25 cellular contexts compared by ENCODE assay signal in the genomic region with DNA sequence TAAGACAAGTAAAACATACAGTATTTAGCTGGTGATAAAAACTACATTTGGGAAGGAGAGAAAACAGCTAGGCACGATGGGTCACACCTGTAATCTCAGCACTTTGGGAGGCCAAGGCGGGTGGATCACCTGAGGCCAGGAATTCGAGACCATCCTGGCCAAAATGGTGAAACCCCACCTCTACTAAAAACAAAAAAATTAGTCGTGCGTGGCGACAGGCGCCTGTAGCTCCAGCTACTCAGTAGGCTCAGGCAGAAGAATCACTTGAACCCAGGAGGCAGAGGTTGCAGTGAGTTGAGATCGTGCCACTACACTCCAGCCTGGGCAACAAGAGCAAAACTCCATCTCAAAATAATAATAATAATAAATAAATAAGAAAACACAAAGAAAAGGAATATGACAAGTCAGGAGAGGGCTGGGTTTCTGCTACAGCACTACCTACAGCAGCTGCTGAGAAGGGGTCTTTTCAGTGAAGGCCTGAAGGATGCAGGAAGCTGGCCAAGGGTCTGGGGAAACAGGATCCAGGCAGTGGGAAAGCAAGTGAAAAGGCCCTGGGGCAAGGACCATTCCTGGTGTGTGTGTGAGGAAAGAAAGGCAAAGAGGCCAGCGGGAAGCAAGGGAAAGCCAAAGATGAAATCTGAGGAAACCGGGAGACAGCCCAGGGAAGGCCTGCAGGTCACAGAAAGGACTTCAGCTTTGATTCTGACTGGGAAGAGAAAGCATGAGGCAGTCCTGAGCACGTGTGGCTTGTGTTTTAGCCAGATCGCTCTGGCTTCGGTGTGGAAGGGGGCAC. TPM values are rescaled to one million over a fixed set of nuclear protein-coding genes. Genes with fewer than 3 reads are reported as not detected.
A peak's percentile ranks its signal among the peaks of the same experiment; 100 is the strongest.
DNase-seq lines count a peak whose midpoint lies in the region; ATAC-seq and TF ChIP-seq lines count a peak whose summit lies in the region.
"Had no signal": no experiment of that assay in that cellular context is flagged by ENCODE, and none has a peak within 500 bp of the region (broad histone marks: within the 10 kb centered on the region; RNA-seq: fewer than 3 reads in every experiment).

No MANE protein-coding gene starts in this region.

- H3K9ac ChIP-seq in OCI-LY1 (ENCODE audit: low read length) = peak overlapping the region; percentile 46; the same call in 1 of the 2 replicates

- H3K4me1 Mint-ChIP-seq in activated naive CD4-positive, alpha-beta T cell treated with anti-CD3 and anti-CD28 coated beads, Interleukin-2, amount 10 ng/mL, durations not matched to agents 7 days and 5 days = peaks cover 10% of the 10 kb centered on the region
- H3K4me1 Mint-ChIP-seq in stimulated activated effector memory CD8-positive, alpha-beta T cell treated with anti-CD3 and anti-CD28 coated beads, Interleukin-12 subunit alpha, Interleukin-12 subunit beta, amount 100 ng/mL, for 72 hours = peaks cover 55% of the 10 kb centered on the region

- peak overlapping the region; percentile 53 for H3K27ac ChIP-seq in OCI-LY1 (ENCODE audit: low read depth, low read length, poor library complexity, severe bottlenecking)
- H3K27ac ChIP-seq in substantia nigra (ENCODE audit: low read depth, low read length, poor library complexity, severe bottlenecking) = no peak overlapping the region
- H3K27ac ChIP-seq: A549, C4-2B, HL-60, pancreas had no signal

- H3K27me3 Mint-ChIP-seq in activated naive CD4-positive, alpha-beta T cell treated with anti-CD3 and anti-CD28 coated beads, Interleukin-2, amount 10 ng/mL, durations not matched to agents 7 days and 5 days = no peaks in the 10 kb centered on the region
- H3K27me3 Mint-ChIP-seq: activated B cell treated with CpG ODN at 0.5 μM for 24 hours; IgD-negative memory B cell; stimulated activated naive CD8-positive, alpha-beta T cell treated with anti-CD3 and anti-CD28 coated beads, Interleukin-15, amount 100 ng/mL, for 72 hours had no signal

- H3K9me2 ChIP-seq in OCI-LY1 (ENCODE audit: low read depth, low read length) = no peaks in the 10 kb centered on the region

- TF ChIP-seq CTCF in OCI-LY1 (IDR thresholded peaks at IDR 0.05; ENCODE audit: low read length) = no peak

- no peak overlapping the region for H2AFZ ChIP-seq in OCI-LY1 (ENCODE audit: low read length)

- DNase-seq in activated naive CD4-positive, alpha-beta T cell treated with anti-CD3 and anti-CD28 coated beads, Interleukin-2, amount 10 ng/mL, durations not matched to agents 7 days and 5 days = no peak
- DNase-seq in activated naive CD4-positive, alpha-beta T cell treated with anti-CD3 and anti-CD28 coated beads, Interleukin-2, amount 50 U/mL, for 16 hours = no peak
- DNase-seq in left ventricle myocardium superior = no peak
- DNase-seq in stimulated activated effector memory CD8-positive, alpha-beta T cell treated with anti-CD3 and anti-CD28 coated beads, Interleukin-12 subunit alpha, Interleukin-12 subunit beta, amount 100 ng/mL, for 72 hours (ENCODE audit: low spot score in 2 of 2) = no peak
- no peak for DNase-seq in NCI-H1930 (lab: John Stamatoyannopoulos, UW)
- no peak for DNase-seq in activated CD4-positive, CD25-positive, alpha-beta regulatory T cell (lab: John Stamatoyannopoulos, UW)
- no peak for DNase-seq in substantia nigra (lab: John Stamatoyannopoulos, UW)
- DNase-seq: activated B cell treated with CpG ODN at 0.5 μM for 24 hours; activated T-cell treated with anti-CD3 and anti-CD28 coated beads, Interleukin-2, amount 50 U/mL, for 72 hours; DMS53; effector CD4-positive, alpha-beta T cell; HCEC 1CT; NCI-H1694 treated with DMSO at 0.1 percent for 48 hours; NCI-H345; pancreas; stimulated activated CD4-positive, alpha-beta T cell treated with anti-CD3 and anti-CD28 coated beads, Interleukin-1b, Interleukin-23, amount 100 ng/mL, for 48 hours; stimulated activated naive CD8-positive, alpha-beta T cell treated with anti-CD3 and anti-CD28 coated beads, Interleukin-15, amount 100 ng/mL, for 72 hours had no signal

- no peaks in the 10 kb centered on the region for H3K9me3 Mint-ChIP-seq in activated naive CD4-positive, alpha-beta T cell treated with anti-CD3 and anti-CD28 coated beads, Interleukin-2, amount 10 ng/mL, durations not matched to agents 7 days and 5 days
- H3K9me3 Mint-ChIP-seq in stimulated activated effector memory CD8-positive, alpha-beta T cell treated with anti-CD3 and anti-CD28 coated beads, Interleukin-12 subunit alpha, Interleukin-12 subunit beta, amount 100 ng/mL, for 72 hours = no peaks in the 10 kb centered on the region
- H3K9me3 Mint-ChIP-seq: activated B cell treated with CpG ODN at 0.5 μM for 24 hours; activated T-cell treated with anti-CD3 and anti-CD28 coated beads, Interleukin-2, amount 50 U/mL, for 72 hours; IgD-negative memory B cell; stimulated activated naive CD8-positive, alpha-beta T cell treated with anti-CD3 and anti-CD28 coated beads, Interleukin-15, amount 100 ng/mL, for 72 hours; T-helper 2 cell treated with Interferon-gamma antibody and Interleukin-4, amounts not matched to agents 5 μg/mL and 100 μg/mL, for 36 hours had no signal

- CTCF ChIA-PET in activated naive CD4-positive, alpha-beta T cell treated with anti-CD3 and anti-CD28 coated beads, Interleukin-2, amount 10 ng/mL, durations not matched to agents 7 days and 5 days (lab: Charles Lee) = interaction anchor here (1.2 to 1.9 kb wide), 2 partner anchors 19 to 42 kb away, joined by 3 to 6 read pairs; no protein-coding TSS in a partner anchor

- H3K4me1 ChIP-seq in OCI-LY1 (ENCODE audit: insufficient read depth, low read length, severe bottlenecking) = peaks cover 58% of the 10 kb centered on the region

- no peak overlapping the region for H3K4me3 Mint-ChIP-seq in activated naive CD4-positive, alpha-beta T cell treated with anti-CD3 and anti-CD28 coated beads, Interleukin-2, amount 10 ng/mL, durations not matched to agents 7 days and 5 days
- no peak overlapping the region for H3K4me3 Mint-ChIP-seq in stimulated activated effector memory CD8-positive, alpha-beta T cell treated with anti-CD3 and anti-CD28 coated beads, Interleukin-12 subunit alpha, Interleukin-12 subunit beta, amount 100 ng/mL, for 72 hours
- H3K4me3 Mint-ChIP-seq: activated B cell treated with CpG ODN at 0.5 μM for 24 hours; activated T-cell treated with anti-CD3 and anti-CD28 coated beads, Interleukin-2, amount 50 U/mL, for 72 hours; stimulated activated naive CD8-positive, alpha-beta T cell treated with anti-CD3 and anti-CD28 coated beads, Interleukin-15, amount 100 ng/mL, for 72 hours; T-helper 2 cell treated with Interferon-gamma antibody and Interleukin-4, amounts not matched to agents 5 μg/mL and 100 μg/mL, for 36 hours had no signal

- intact Hi-C loops in left ventricle myocardium superior (cut with micrococcal nuclease) = no loop called here

- H3K4me2 ChIP-seq in OCI-LY1 (ENCODE audit: low read length) = peak overlapping the region; percentile 60
- H3K4me2 ChIP-seq: A549 had no signal

- peaks cover 12% of the 10 kb centered on the region for H3K36me3 Mint-ChIP-seq in activated naive CD4-positive, alpha-beta T cell treated with anti-CD3 and anti-CD28 coated beads, Interleukin-2, amount 10 ng/mL, durations not matched to agents 7 days and 5 days
- H3K36me3 Mint-ChIP-seq in stimulated activated effector memory CD8-positive, alpha-beta T cell treated with anti-CD3 and anti-CD28 coated beads, Interleukin-12 subunit alpha, Interleukin-12 subunit beta, amount 100 ng/mL, for 72 hours = peaks cover 26% of the 10 kb centered on the region
- H3K36me3 Mint-ChIP-seq: IgD-negative memory B cell had no signal

- H3K9me3 ChIP-seq in OCI-LY1 (ENCODE audit: low read length) = no peaks in the 10 kb centered on the region
- H3K9me3 ChIP-seq: A549, pancreas had no signal

- peaks cover 13% of the 10 kb centered on the region; the same call in 1 of the 2 replicates for H3K36me3 ChIP-seq in OCI-LY1 (ENCODE audit: insufficient read depth, low read length)

- H3F3A ChIP-seq in OCI-LY1 (ENCODE audit: insufficient read depth, low read length) = no peaks in the 10 kb centered on the region

- H3K79me2 ChIP-seq in OCI-LY1 (ENCODE audit: insufficient read depth, low read length) = peaks cover 88% of the 10 kb centered on the region

- peak overlapping the region; percentile 32 for H3K4me3 ChIP-seq in OCI-LY1 (ENCODE audit: low read depth, low read length, poor library complexity, severe bottlenecking)
- H3K4me3 ChIP-seq: A549, lung, pancreas had no signal

- H3K27me3 ChIP-seq in OCI-LY1 (ENCODE audit: insufficient read depth, low read length) = no peaks in the 10 kb centered on the region
- H3K27me3 ChIP-seq: pancreas had no signal

- H4K20me1 ChIP-seq in OCI-LY1 (ENCODE audit: insufficient read depth, low read length) = no peaks in the 10 kb centered on the region

- peak; percentile 20 for ATAC-seq in left ventricle myocardium superior
- ATAC-seq in stimulated activated effector memory CD8-positive, alpha-beta T cell treated with anti-CD3 and anti-CD28 coated beads, Interleukin-12 subunit alpha, Interleukin-12 subunit beta, amount 100 ng/mL, for 72 hours = no peak
- ATAC-seq: A549; activated T-cell treated with anti-CD3 and anti-CD28 coated beads, Interleukin-2, amount 50 U/mL, for 72 hours; pancreas; stimulated activated naive CD8-positive, alpha-beta T cell treated with anti-CD3 and anti-CD28 coated beads, Interleukin-15, amount 100 ng/mL, for 72 hours had no signal

- H3K27ac Mint-ChIP-seq in activated naive CD4-positive, alpha-beta T cell treated with anti-CD3 and anti-CD28 coated beads, Interleukin-2, amount 10 ng/mL, durations not matched to agents 7 days and 5 days = peak overlapping the region; percentile 57
- peak overlapping the region; percentile 85 for H3K27ac Mint-ChIP-seq in stimulated activated effector memory CD8-positive, alpha-beta T cell treated with anti-CD3 and anti-CD28 coated beads, Interleukin-12 subunit alpha, Interleukin-12 subunit beta, amount 100 ng/mL, for 72 hours
- H3K27ac Mint-ChIP-seq: activated B cell treated with CpG ODN at 0.5 μM for 24 hours; activated T-cell treated with anti-CD3 and anti-CD28 coated beads, Interleukin-2, amount 50 U/mL, for 72 hours; T-helper 2 cell treated with Interferon-gamma antibody and Interleukin-4, amounts not matched to agents 5 μg/mL and 100 μg/mL, for 36 hours had no signal

RNA-seq across cellular contexts. Expression of gene MBTPS1, which starts 10.6 kb away (rescaled TPM):
- total RNA-seq in left ventricle myocardium superior = 80.8 TPM

RNA-seq across cellular contexts. Expression of gene HSDL1, which starts 38.8 kb away (rescaled TPM):
- total RNA-seq in left ventricle myocardium superior = 23.2 TPM

RNA-seq across cellular contexts. Expression of gene DNAAF1, which starts 39.0 kb away (rescaled TPM):
- total RNA-seq in left ventricle myocardium superior = not detected
- total RNA-seq: activated B cell treated with CpG ODN at 0.5 μM for 24 hours, urinary bladder had no signal
